Comparison of ENCODE assay signal across 8 cellular contexts in the genomic region with DNA sequence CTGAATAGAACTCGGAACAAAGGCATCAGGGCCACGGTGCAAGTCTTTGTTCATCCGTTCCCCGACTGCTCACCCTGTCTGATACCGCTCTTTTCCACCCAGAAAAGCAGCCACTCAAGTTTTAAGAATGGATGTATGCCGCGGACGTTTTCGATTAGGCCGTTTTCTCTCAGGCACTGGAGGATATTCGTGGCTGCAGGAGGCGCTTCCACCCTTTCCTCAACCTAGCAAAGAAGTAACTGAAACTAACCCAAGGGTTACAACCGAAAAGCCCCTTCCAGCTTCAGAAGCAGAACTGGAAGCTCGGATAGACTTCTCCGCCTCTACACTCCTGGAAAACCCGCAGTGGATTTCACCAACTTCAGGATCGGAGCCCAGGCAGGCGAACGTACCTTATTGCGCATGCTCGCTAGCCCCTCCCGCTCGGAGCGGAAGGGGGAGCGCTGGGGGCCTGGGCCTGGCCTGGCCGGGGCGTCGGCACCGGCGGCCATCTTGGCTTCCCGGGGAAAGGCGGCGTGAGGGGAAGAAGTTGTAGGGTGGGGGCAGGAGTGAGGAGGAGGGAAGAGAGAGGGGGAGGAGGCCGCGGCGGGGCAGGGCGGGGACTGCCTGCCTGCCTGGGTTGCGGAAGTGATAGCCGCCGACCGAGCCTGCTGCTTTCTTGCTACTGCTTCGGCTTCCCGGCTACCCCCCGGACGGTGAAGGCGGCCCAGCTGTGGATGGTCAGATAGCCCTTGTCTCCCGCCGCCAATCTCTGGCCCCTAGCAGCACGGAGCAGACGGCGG. TPM values are rescaled to one million over a fixed set of nuclear protein-coding genes. Genes with fewer than 3 reads are reported as not detected.
DNase-seq lines count a peak whose midpoint lies in the region; ATAC-seq lines count a peak whose summit lies in the region.

A gene (plus strand): TSS at position 619 of the 782 bp plus-strand sequence. CDS start 191 bp downstream, outside the sequence.

- H3K4me3 Mint-ChIP-seq in IgD-negative memory B cell: peak within 1 kb of the TSS; percentile 94 to 100 (median 99)

- H3K4me1 Mint-ChIP-seq in IgD-negative memory B cell: peaks cover 59 to 69% (median 60%) of the 10 kb centered on the region in 3 donors

- H3K27me3 Mint-ChIP-seq in IgD-negative memory B cell: peaks cover 2% of the 10 kb centered on the region

- H3K36me3 Mint-ChIP-seq in IgD-negative memory B cell: peaks cover 2% of the 10 kb centered on the region

- peak; percentile 50 for ATAC-seq in GM21529 (IDR thresholded peaks at IDR 0.05; ENCODE audit: unreplicated experiment)

- DNase-seq in DMS114 treated with DMSO at 0.1 percent for 48 hours (lab: John Stamatoyannopoulos, UW; ENCODE audit: unreplicated experiment) (peak; percentile 86), OCI-M2 (lab: John Stamatoyannopoulos, UW; ENCODE audit: unreplicated experiment) (peak; percentile 93), activated T-cell treated with anti-CD3 and anti-CD28 coated beads for 4 hours (peak; percentile 95), epidermal melanocyte (ENCODE audit: insufficient read length, low spot score) (peak; percentile 76), middle frontal gyrus (ENCODE audit: extremely low spot score, low spot score) (peak; percentile 96)
- DNase-seq in stimulated activated CD8-positive, alpha-beta memory T cell treated with anti-CD3 and anti-CD28 coated beads, Interleukin-2, amount 100 ng/mL, for 48 hours (ENCODE audit: low read depth in 2 of 2): peak; percentile 97

- peak within 1 kb of the TSS; percentile 93 to 99 (median 99) for H3K27ac Mint-ChIP-seq in IgD-negative memory B cell

- H3K9me3 Mint-ChIP-seq in IgD-negative memory B cell: no peaks in the 10 kb centered on the region

RNA-seq across cellular contexts. Expression of the gene that starts here (rescaled TPM):
- polyA plus RNA-seq in IgD-negative memory B cell: 432 TPM

Comparison
In these comparisons a context has a peak if more than half of its experiments do, and no peak if none do; other contexts are left out.
1. Peak in every context shown above with its lines: DNase-seq and ATAC-seq.